Comparison of ENCODE assay signal across 19 cellular contexts in the genomic region with DNA sequence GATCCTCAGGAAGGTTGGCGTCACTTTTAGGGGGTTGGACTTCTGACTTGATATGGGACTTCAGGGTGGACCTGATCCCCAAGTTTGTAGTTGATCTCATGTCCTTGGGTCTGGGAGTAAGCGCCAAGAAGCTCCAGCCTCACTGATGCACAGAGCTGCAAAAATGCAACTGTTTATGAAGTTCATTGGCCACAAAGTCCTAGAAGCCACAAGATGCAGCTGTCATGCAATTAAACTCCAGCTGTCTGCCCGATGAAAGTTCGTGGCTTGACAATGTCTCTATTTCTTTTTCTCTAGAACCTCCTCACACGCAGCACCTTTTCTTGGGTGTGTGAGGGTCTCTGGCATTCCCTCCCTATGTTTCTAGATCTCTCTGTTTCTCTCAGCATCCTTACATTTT. TPM values are rescaled to one million over a fixed set of nuclear protein-coding genes. Genes with fewer than 3 reads are reported as not detected.
"Had no signal": no experiment of that assay in that cellular context is flagged by ENCODE, and none has a peak within 500 bp of the region (broad histone marks: within the 10 kb centered on the region; RNA-seq: fewer than 3 reads in every experiment).

No MANE protein-coding gene starts in this region.

- H3K4me2 ChIP-seq: hepatocyte had no signal

- H3K27ac ChIP-seq: esophagus squamous epithelium, foreskin keratinocyte, hepatocyte, stomach, thoracic aorta, transverse colon had no signal

- H3K27ac Mint-ChIP-seq: natural killer cell had no signal

- H2AFZ ChIP-seq: hepatocyte had no signal

- H3K9me3 ChIP-seq: esophagus squamous epithelium, stomach, thoracic aorta, transverse colon had no signal

- ATAC-seq: foreskin keratinocyte, natural killer cell, sciatic nerve had no signal

- H3K4me3 ChIP-seq: esophagus squamous epithelium, hepatocyte, stomach, thoracic aorta, transverse colon had no signal

- H3K9me3 Mint-ChIP-seq: natural killer cell had no signal

- H3K79me2 ChIP-seq: hepatocyte had no signal

- H3K4me1 Mint-ChIP-seq: natural killer cell, neural crest cell had no signal

- H3K36me3 Mint-ChIP-seq: natural killer cell had no signal

- FAIRE-seq: colon, small intestine had no signal

- H3K36me3 ChIP-seq: esophagus squamous epithelium, stomach, thoracic aorta, transverse colon had no signal

- H3K4me1 ChIP-seq: esophagus squamous epithelium, stomach, transverse colon had no signal

- H3K4me3 Mint-ChIP-seq: natural killer cell, neural crest cell had no signal

- DNase-seq: dermis blood vessel endothelial cell; esophagus squamous epithelium; foreskin keratinocyte; natural killer cell; posterior cingulate gyrus; small intestine; stimulated activated CD4-positive, alpha-beta T cell treated with anti-CD3 and anti-CD28 coated beads, Interleukin-12 subunit alpha, Interleukin-12 subunit beta, amount 100 ng/mL, for 4 hours; stimulated activated naive CD4-positive, alpha-beta T cell; stomach; substantia nigra; transverse colon had no signal

RNA-seq across cellular contexts. Expression of a gene that starts 9.2 kb away (rescaled TPM):
- total RNA-seq: epithelial cell of proximal tubule, foreskin keratinocyte, lung microvascular endothelial cell, natural killer cell, pulmonary artery endothelial cell had no signal
